In the genomic region with DNA sequence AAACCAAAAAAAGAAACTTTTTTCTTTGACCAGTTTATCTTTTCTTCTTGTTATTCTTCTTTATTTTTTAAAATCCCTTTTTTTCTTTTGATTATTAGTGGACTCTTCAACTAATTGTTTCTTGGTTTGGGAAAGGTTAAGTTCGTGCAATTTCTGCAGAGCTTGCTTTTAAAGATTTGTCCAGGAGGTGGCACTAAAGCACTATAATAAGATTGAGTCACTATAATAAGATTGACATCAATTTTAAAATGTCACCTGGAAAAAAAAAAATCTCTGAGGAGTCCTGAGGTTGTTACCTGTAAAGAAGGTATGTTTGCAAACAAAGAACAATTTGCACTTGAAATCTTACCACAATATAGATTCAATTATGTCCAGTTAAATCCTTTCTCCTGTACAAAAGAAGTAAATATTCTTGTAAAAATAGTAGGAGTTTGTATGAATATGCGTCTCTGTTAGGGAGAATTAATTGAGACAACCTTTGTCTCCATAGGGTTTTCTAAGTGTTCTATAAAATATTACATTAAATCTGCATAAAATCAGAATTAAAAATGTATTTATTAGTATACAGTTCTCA, we compare ENCODE assay signal across 8 cellular contexts.
DNase-seq lines count a peak whose midpoint lies in the region; ATAC-seq and TF ChIP-seq lines count a peak whose summit lies in the region.

No MANE protein-coding gene starts in this region.

- peaks cover 9% of the 10 kb centered on the region for H3K4me1 Mint-ChIP-seq in activated naive CD8-positive, alpha-beta T cell treated with anti-CD3 and anti-CD28 coated beads, Interleukin-2, amount 10 ng/mL, durations not matched to agents 7 days and 5 days
- H3K4me1 Mint-ChIP-seq in activated naive CD8-positive, alpha-beta T cell treated with anti-CD3 and anti-CD28 coated beads for 36 hours: peaks cover 9% of the 10 kb centered on the region

- peaks cover 7% of the 10 kb centered on the region for H3K27me3 Mint-ChIP-seq in activated naive CD8-positive, alpha-beta T cell treated with anti-CD3 and anti-CD28 coated beads, Interleukin-2, amount 10 ng/mL, durations not matched to agents 7 days and 5 days
- peaks cover 3% of the 10 kb centered on the region for H3K27me3 Mint-ChIP-seq in activated naive CD8-positive, alpha-beta T cell treated with anti-CD3 and anti-CD28 coated beads for 36 hours

- no peak for DNase-seq in activated naive CD8-positive, alpha-beta T cell treated with anti-CD3 and anti-CD28 coated beads, Interleukin-2, amount 10 ng/mL, durations not matched to agents 7 days and 5 days
- DNase-seq in activated naive CD8-positive, alpha-beta T cell treated with anti-CD3 and anti-CD28 coated beads for 36 hours: no peak
- no peak for DNase-seq in HFF-Myc (ENCODE audit: extremely low read depth, low read depth)
- peak; percentile 16 for DNase-seq in NCI-H226
- DNase-seq in astrocyte of the spinal cord (ENCODE audit: low read depth, low spot score): peak; percentile 67
- DNase-seq in left kidney (ENCODE audit: low read depth, low spot score): peak; percentile 64
- DNase-seq in upper lobe of right lung: no peak

- TF ChIP-seq CTCF in HFF-Myc (IDR thresholded peaks at IDR 0.05; ENCODE audit: low read depth, low read length, missing control alignments) (peak; percentile 42), astrocyte of the spinal cord (IDR thresholded peaks at IDR 0.05; ENCODE audit: low read depth, low read length) (peak; percentile 56), upper lobe of right lung (IDR thresholded peaks at IDR 0.05) (peak; percentile 78)

- H3K36me3 Mint-ChIP-seq in activated naive CD8-positive, alpha-beta T cell treated with anti-CD3 and anti-CD28 coated beads, Interleukin-2, amount 10 ng/mL, durations not matched to agents 7 days and 5 days: no peaks in the 10 kb centered on the region
- no peaks in the 10 kb centered on the region for H3K36me3 Mint-ChIP-seq in activated naive CD8-positive, alpha-beta T cell treated with anti-CD3 and anti-CD28 coated beads for 36 hours

- peak; percentile 58 for ATAC-seq in activated naive CD8-positive, alpha-beta T cell treated with anti-CD3 and anti-CD28 coated beads, Interleukin-2, amount 10 ng/mL, durations not matched to agents 7 days and 5 days (ENCODE audit: low read depth)
- ATAC-seq in upper lobe of right lung (peak; percentile 53), HG02571 (IDR thresholded peaks at IDR 0.05; ENCODE audit: unreplicated experiment) (no peak)

- no peak overlapping the region for H3K4me3 Mint-ChIP-seq in activated naive CD8-positive, alpha-beta T cell treated with anti-CD3 and anti-CD28 coated beads, Interleukin-2, amount 10 ng/mL, durations not matched to agents 7 days and 5 days
- H3K4me3 Mint-ChIP-seq in activated naive CD8-positive, alpha-beta T cell treated with anti-CD3 and anti-CD28 coated beads for 36 hours: no peak overlapping the region

- H3K9me3 ChIP-seq in upper lobe of right lung: no peaks in the 10 kb centered on the region

- in situ Hi-C loops in astrocyte of the spinal cord (cut with HindIII; ENCODE audit: low sequenced_read_pairs): no loop called here

- no peaks in the 10 kb centered on the region for H3K9me3 Mint-ChIP-seq in activated naive CD8-positive, alpha-beta T cell treated with anti-CD3 and anti-CD28 coated beads, Interleukin-2, amount 10 ng/mL, durations not matched to agents 7 days and 5 days
- no peaks in the 10 kb centered on the region for H3K9me3 Mint-ChIP-seq in activated naive CD8-positive, alpha-beta T cell treated with anti-CD3 and anti-CD28 coated beads for 36 hours

- no peaks in the 10 kb centered on the region for H3K36me3 ChIP-seq in upper lobe of right lung

- H3K27me3 ChIP-seq in upper lobe of right lung: no peaks in the 10 kb centered on the region

- no peak overlapping the region for H3K27ac ChIP-seq in upper lobe of right lung

- no peak overlapping the region for H3K27ac Mint-ChIP-seq in activated naive CD8-positive, alpha-beta T cell treated with anti-CD3 and anti-CD28 coated beads, Interleukin-2, amount 10 ng/mL, durations not matched to agents 7 days and 5 days
- no peak overlapping the region for H3K27ac Mint-ChIP-seq in activated naive CD8-positive, alpha-beta T cell treated with anti-CD3 and anti-CD28 coated beads for 36 hours

- intact Hi-C loops in upper lobe of right lung (cut with DNase I): no loop called here

- H3K4me3 ChIP-seq in HFF-Myc (replicated peaks; ENCODE audit: low read depth, low read length) (no peak overlapping the region), astrocyte of the spinal cord (ENCODE audit: low read depth, low read length) (no peak overlapping the region), upper lobe of right lung (no peak overlapping the region)

- POLR2A ChIA-PET in activated naive CD8-positive, alpha-beta T cell treated with anti-CD3 and anti-CD28 coated beads, Interleukin-2, amount 10 ng/mL, durations not matched to agents 7 days and 5 days (lab: Charles Lee): no interaction called here

- H3K4me1 ChIP-seq in upper lobe of right lung: no peaks in the 10 kb centered on the region

Comparison
In these comparisons a context has a peak if more than half of its experiments do, and no peak if none do; other contexts are left out.
1. DNase-seq: peak in NCI-H226 (single experiment), astrocyte of the spinal cord (single experiment) and left kidney (single experiment); none in activated naive CD8-positive, alpha-beta T cell treated with anti-CD3 and anti-CD28 coated beads, Interleukin-2, amount 10 ng/mL, durations not matched to agents 7 days and 5 days (single experiment), activated naive CD8-positive, alpha-beta T cell treated with anti-CD3 and anti-CD28 coated beads for 36 hours (single experiment), HFF-Myc (single experiment) and upper lobe of right lung (single experiment).
2. Peak in every context shown above with its lines, with median percentiles within 50 percentile points of each other: CTCF ChIP-seq.